Comparison of ENCODE assay signal across 34 cellular contexts in genomic region chr1:89472253-89472652, GRCh38.
"Had no signal": no experiment of that assay in that cellular context is flagged by ENCODE, and none has a peak within 500 bp of the region (broad histone marks: within the 10 kb centered on the region; RNA-seq: fewer than 3 reads in every experiment).

No MANE protein-coding gene starts in this region.

- H3K4me3 ChIP-seq: MG63 had no signal

- H3K27me3 ChIP-seq: MG63 had no signal

- DNase-seq: Karpas-422, Kasumi-1, MG63, MM.1S, MV-4-11, NCI-H1092, NCI-H1092 treated with DMSO at 0.1 percent for 48 hours, NCI-H1105, NCI-H1105 treated with DMSO at 0.1 percent for 48 hours, NCI-H1417, NCI-H1417 treated with DMSO at 0.1 percent for 48 hours, NCI-H1436, NCI-H1436 treated with DMSO at 0.1 percent for 48 hours, NCI-H146, NCI-H1694, NCI-H1694 treated with DMSO at 0.1 percent for 48 hours, NCI-H187, NCI-H187 treated with DMSO at 0.1 percent for 48 hours, NCI-H1930, NCI-H2029, NCI-H2029 treated with DMSO at 0.1 percent for 48 hours, NCI-H2081, NCI-H2081 treated with DMSO at 0.1 percent for 48 hours, NCI-H2107, NCI-H2171, NCI-H2171 treated with DMSO at 0.1 percent for 48 hours, NCI-H2227 treated with DMSO at 0.1 percent for 48 hours, NCI-H226, NCI-H345, NCI-H446, NCI-H446 treated with DMSO at 0.1 percent for 48 hours, NCI-H510A, NCI-H510A treated with DMSO at 0.1 percent for 48 hours, NCI-H524 had no signal

- H3K36me3 ChIP-seq: MG63 had no signal
